ENCODE assay signal across 29 cellular contexts in genomic region chr14:28870033-28870564, GRCh38.
"Had no signal": no experiment of that assay in that cellular context is flagged by ENCODE, and none has a peak within 500 bp of the region (broad histone marks: within the 10 kb centered on the region; RNA-seq: fewer than 3 reads in every experiment).

No MANE protein-coding gene starts in this region.

- H3K36me3 Mint-ChIP-seq: activated CD8-positive, alpha-beta memory T cell treated with anti-CD3 and anti-CD28 coated beads, Interleukin-2, amount 10 ng/mL, durations not matched to agents 7 days and 5 days; activated naive CD4-positive, alpha-beta T cell treated with anti-CD3 and anti-CD28 coated beads, Interleukin-2, amount 50 U/mL, for 24 hours; natural killer cell; neural progenitor cell; stimulated activated effector memory CD8-positive, alpha-beta T cell treated with anti-CD3 and anti-CD28 coated beads, Interleukin-12 subunit alpha, Interleukin-12 subunit beta, amount 100 ng/mL, for 72 hours; WTC11 had no signal

- H3K27ac ChIP-seq: gastroesophageal sphincter, hepatocyte, left ventricle myocardium inferior, neural progenitor cell, skin epidermis, thoracic aorta had no signal

- H3K4me3 ChIP-seq: gastroesophageal sphincter, hepatocyte, left ventricle myocardium inferior, lung, neural progenitor cell, skin epidermis, thoracic aorta had no signal

- FAIRE-seq: endothelial cell of umbilical vein, urothelium cell line had no signal

- ATAC-seq: activated CD8-positive, alpha-beta memory T cell treated with anti-CD3 and anti-CD28 coated beads, Interleukin-2, amount 10 ng/mL, durations not matched to agents 7 days and 5 days; activated CD8-positive, alpha-beta T cell treated with anti-CD3 and anti-CD28 coated beads, Interleukin-2, amount 10 ng/mL, durations not matched to agents 7 days and 5 days; activated naive CD8-positive, alpha-beta T cell treated with anti-CD3 and anti-CD28 coated beads, Interleukin-2, amount 50 U/mL, for 24 hours; gastroesophageal sphincter; natural killer cell; sciatic nerve; stimulated activated effector memory CD8-positive, alpha-beta T cell treated with anti-CD3 and anti-CD28 coated beads, Interleukin-12 subunit alpha, Interleukin-12 subunit beta, amount 100 ng/mL, for 72 hours; WTC11 had no signal

- H3K4me1 ChIP-seq: gastroesophageal sphincter, left ventricle myocardium inferior, neural progenitor cell had no signal

- H3K27ac Mint-ChIP-seq: activated CD8-positive, alpha-beta memory T cell treated with anti-CD3 and anti-CD28 coated beads, Interleukin-2, amount 10 ng/mL, durations not matched to agents 7 days and 5 days; activated CD8-positive, alpha-beta T cell treated with anti-CD3 and anti-CD28 coated beads, Interleukin-2, amount 10 ng/mL, durations not matched to agents 7 days and 5 days; activated naive CD4-positive, alpha-beta T cell treated with anti-CD3 and anti-CD28 coated beads, Interleukin-2, amount 50 U/mL, for 24 hours; activated naive CD8-positive, alpha-beta T cell treated with anti-CD3 and anti-CD28 coated beads, Interleukin-2, amount 50 U/mL, for 24 hours; activated T-helper 2 cell treated with anti-CD3 and anti-CD28 coated beads, Interferon-gamma antibody, Interleukin-2, Interleukin-4, amounts not matched to agents 10 μg/mL and 5 μg/mL and 100 μg/mL, durations not matched to agents 14 hours and 24 hours and 36 hours; natural killer cell; neural progenitor cell; stimulated activated effector memory CD8-positive, alpha-beta T cell treated with anti-CD3 and anti-CD28 coated beads, Interleukin-12 subunit alpha, Interleukin-12 subunit beta, amount 100 ng/mL, for 72 hours; stimulated activated naive CD8-positive, alpha-beta T cell treated with anti-CD3 and anti-CD28 coated beads, Interleukin-15, Interleukin-2, amounts not matched to agents 100 ng/mL and 50 ng/mL, for 24 hours; WTC11 had no signal

- H3K36me3 ChIP-seq: gastroesophageal sphincter, left ventricle myocardium inferior, neural progenitor cell, thoracic aorta had no signal

- H3K4me1 Mint-ChIP-seq: activated CD8-positive, alpha-beta memory T cell treated with anti-CD3 and anti-CD28 coated beads, Interleukin-2, amount 10 ng/mL, durations not matched to agents 7 days and 5 days; activated naive CD4-positive, alpha-beta T cell treated with anti-CD3 and anti-CD28 coated beads, Interleukin-2, amount 50 U/mL, for 24 hours; activated naive CD8-positive, alpha-beta T cell treated with anti-CD3 and anti-CD28 coated beads, Interleukin-2, amount 50 U/mL, for 24 hours; natural killer cell; neural progenitor cell; stimulated activated effector memory CD8-positive, alpha-beta T cell treated with anti-CD3 and anti-CD28 coated beads, Interleukin-12 subunit alpha, Interleukin-12 subunit beta, amount 100 ng/mL, for 72 hours; WTC11 had no signal

- H3K4me2 ChIP-seq: hepatocyte, neural progenitor cell had no signal

- H3K27me3 ChIP-seq: gastroesophageal sphincter, hepatocyte, neural progenitor cell had no signal

- DNase-seq: activated CD4-positive, alpha-beta T cell treated with anti-CD3 and anti-CD28 coated beads for 1 hour; activated CD4-positive, alpha-beta T cell treated with anti-CD3 and anti-CD28 coated beads, Interleukin-2, amount 50 U/mL, for 1 hour; activated CD8-positive, alpha-beta memory T cell treated with anti-CD3 and anti-CD28 coated beads, Interleukin-2, amount 10 ng/mL, durations not matched to agents 7 days and 5 days; activated CD8-positive, alpha-beta T cell treated with anti-CD3 and anti-CD28 coated beads, Interleukin-2, amount 10 ng/mL, durations not matched to agents 7 days and 5 days; activated naive CD8-positive, alpha-beta T cell treated with anti-CD3 and anti-CD28 coated beads, Interleukin-2, amount 50 U/mL, for 24 hours; activated T-cell treated with anti-CD3 and anti-CD28 coated beads, Interleukin-2, amount 50 U/mL, for 48 hours; amygdala; caudate nucleus; islet precursor cell; left ventricle myocardium inferior; mesendoderm; natural killer cell; occipital lobe; stimulated activated CD4-positive, alpha-beta T cell treated with anti-CD3 and anti-CD28 coated beads, Interleukin-4, amount 100 ng/mL, for 24 hours; trophoblast cell had no signal

- H3K27me3 Mint-ChIP-seq: activated CD8-positive, alpha-beta memory T cell treated with anti-CD3 and anti-CD28 coated beads, Interleukin-2, amount 10 ng/mL, durations not matched to agents 7 days and 5 days; activated naive CD4-positive, alpha-beta T cell treated with anti-CD3 and anti-CD28 coated beads, Interleukin-2, amount 50 U/mL, for 24 hours; activated naive CD8-positive, alpha-beta T cell treated with anti-CD3 and anti-CD28 coated beads, Interleukin-2, amount 50 U/mL, for 24 hours; stimulated activated naive CD8-positive, alpha-beta T cell treated with anti-CD3 and anti-CD28 coated beads, Interleukin-15, Interleukin-2, amounts not matched to agents 100 ng/mL and 50 ng/mL, for 24 hours had no signal

- H3K9me3 ChIP-seq: gastroesophageal sphincter, thoracic aorta had no signal

- H3K4me3 Mint-ChIP-seq: activated CD8-positive, alpha-beta memory T cell treated with anti-CD3 and anti-CD28 coated beads, Interleukin-2, amount 10 ng/mL, durations not matched to agents 7 days and 5 days; activated CD8-positive, alpha-beta T cell treated with anti-CD3 and anti-CD28 coated beads, Interleukin-2, amount 10 ng/mL, durations not matched to agents 7 days and 5 days; activated naive CD4-positive, alpha-beta T cell treated with anti-CD3 and anti-CD28 coated beads, Interleukin-2, amount 50 U/mL, for 24 hours; activated naive CD8-positive, alpha-beta T cell treated with anti-CD3 and anti-CD28 coated beads, Interleukin-2, amount 50 U/mL, for 24 hours; natural killer cell; neural progenitor cell; stimulated activated effector memory CD8-positive, alpha-beta T cell treated with anti-CD3 and anti-CD28 coated beads, Interleukin-12 subunit alpha, Interleukin-12 subunit beta, amount 100 ng/mL, for 72 hours; stimulated activated naive CD8-positive, alpha-beta T cell treated with anti-CD3 and anti-CD28 coated beads, Interleukin-15, Interleukin-2, amounts not matched to agents 100 ng/mL and 50 ng/mL, for 24 hours; WTC11 had no signal
